8 cellular contexts compared by ENCODE assay signal in the genomic region with DNA sequence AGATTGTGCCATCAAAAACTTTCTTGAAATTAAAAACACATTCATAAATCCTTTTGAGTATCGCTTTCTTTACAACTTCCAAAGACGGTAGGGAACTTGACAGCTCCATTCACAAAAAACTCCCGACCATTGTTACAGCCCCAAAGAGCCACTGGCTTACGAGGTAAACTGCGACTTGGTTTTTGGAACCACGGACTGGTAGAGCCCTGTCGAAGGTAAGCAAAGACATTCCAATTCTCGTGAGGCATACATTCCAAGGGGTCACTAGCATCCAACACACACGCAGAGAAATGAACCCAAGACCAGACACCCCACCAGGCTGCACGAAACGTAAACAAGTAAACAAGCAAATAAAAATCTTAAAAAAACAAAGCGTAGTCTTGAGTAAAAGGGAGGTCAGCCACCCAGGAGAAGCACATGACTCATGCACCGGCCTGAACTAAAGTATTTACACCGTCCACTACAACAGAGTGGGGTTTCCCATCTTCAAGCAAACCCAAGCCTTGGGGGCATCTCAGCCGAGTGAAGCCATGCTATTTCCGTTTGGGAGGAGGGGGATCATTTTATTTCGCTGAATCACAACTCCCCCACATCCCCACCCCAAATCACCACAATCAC. TPM values are rescaled to one million over a fixed set of nuclear protein-coding genes. Genes with fewer than 3 reads are reported as not detected.
A peak's percentile ranks its signal among the peaks of the same experiment; 100 is the strongest.
DNase-seq lines count a peak whose midpoint lies in the region; ATAC-seq and TF ChIP-seq lines count a peak whose summit lies in the region.

No MANE protein-coding gene starts in this region.

- peak overlapping the region; percentile 95 to 100 (median 99) for H3K27ac ChIP-seq in BLaER1 treated with 17β-estradiol and CSF1 and Interleukin-3, amounts not matched to agents 10 nM and 100 nM
- peak overlapping the region; percentile 95 for H3K27ac ChIP-seq in HUES64 (ENCODE audit: low read depth, low read length)
- H3K27ac ChIP-seq in adrenal gland: peak overlapping the region; percentile 81 to 100 (median 93)
- H3K27ac ChIP-seq in iPS-20b (ENCODE audit: low read length): peak overlapping the region; percentile 90

- H3K4me1 ChIP-seq in BLaER1 treated with 17β-estradiol and CSF1 and Interleukin-3, amounts not matched to agents 10 nM and 100 nM: peaks cover 66 to 77% (median 72%) of the 10 kb centered on the region in 10 experiments
- H3K4me1 ChIP-seq in HUES64 (ENCODE audit: insufficient read depth, low read length): peaks cover 16% of the 10 kb centered on the region
- H3K4me1 ChIP-seq in adrenal gland (replicated peaks in 1 of 2): peaks cover 54 to 61% of the 10 kb centered on the region in 2 donors
- peaks cover 10% of the 10 kb centered on the region for H3K4me1 ChIP-seq in iPS-20b (ENCODE audit: insufficient read depth, low read length)

- TF ChIP-seq POLR2A in adrenal gland (IDR thresholded peaks at IDR 0.05): peak in 1 of 2 donors; percentile 45

- H3K4me3 Mint-ChIP-seq in stimulated activated effector memory CD8-positive, alpha-beta T cell treated with anti-CD3 and anti-CD28 coated beads, Interleukin-12 subunit alpha, Interleukin-12 subunit beta, amount 100 ng/mL, for 72 hours: peak overlapping the region; percentile 86

- H3K9me3 ChIP-seq in BLaER1 treated with 17β-estradiol and CSF1 and Interleukin-3, amounts not matched to agents 10 nM and 100 nM (replicated peaks in 1 of 11): no peaks in the 10 kb centered on the region
- H3K9me3 ChIP-seq in HUES64 (ENCODE audit: insufficient read depth, low read depth, low read length) (no peaks in the 10 kb centered on the region), adrenal gland (replicated peaks in 1 of 3) (no peaks in the 10 kb centered on the region), iPS-20b (ENCODE audit: insufficient read depth, low read depth, low read length) (no peaks in the 10 kb centered on the region)

- intact Hi-C loops in adrenal gland (cut with DNase I): loop anchor here in 1 of 2 donors (5.0 kb wide), 1 partner anchor 69 kb away; no protein-coding TSS in a partner anchor

- peak overlapping the region; percentile 97 to 100 (median 99) for H3K9ac ChIP-seq in BLaER1 treated with 17β-estradiol and CSF1 and Interleukin-3, amounts not matched to agents 10 nM and 100 nM
- H3K9ac ChIP-seq in HUES64 (ENCODE audit: low read depth, low read length) (peak overlapping the region; percentile 95), iPS-20b (ENCODE audit: low read depth, low read length) (peak overlapping the region; percentile 91)

- DNase-seq in adrenal gland (peak in 6 of 7 donors; percentile 41 to 65 (median 54)), germinal center (ENCODE audit: low spot score) (no peak), Ammon's horn (ENCODE audit: low spot score) (no peak), NOMO-1 treated with dmso at 0.1 percent for 144 hours (lab: John Stamatoyannopoulos, UW; ENCODE audit: unreplicated experiment) (no peak)
- peak in 1 of 2 donors; percentile 53 for DNase-seq in stimulated activated effector memory CD8-positive, alpha-beta T cell treated with anti-CD3 and anti-CD28 coated beads, Interleukin-12 subunit alpha, Interleukin-12 subunit beta, amount 100 ng/mL, for 72 hours (ENCODE audit: low spot score in 2 of 2)

- WGBS in HUES64: 8% methylated on average over 15 of the region's 17 CpGs
- 4 to 5% (median 5%) methylated on average over 17 of the region's 17 CpGs for WGBS in adrenal gland, 4 donors

- H3K36me3 ChIP-seq in BLaER1 treated with 17β-estradiol and CSF1 and Interleukin-3, amounts not matched to agents 10 nM and 100 nM: peaks cover 0 to 19% (median 7%) of the 10 kb centered on the region in 11 experiments; a peak in 11 of 22 replicates
- H3K36me3 ChIP-seq in HUES64 (ENCODE audit: insufficient read depth, low read length): no peaks in the 10 kb centered on the region
- H3K36me3 ChIP-seq in adrenal gland (replicated peaks in 1 of 2): no peaks in the 10 kb centered on the region
- no peaks in the 10 kb centered on the region for H3K36me3 ChIP-seq in iPS-20b (ENCODE audit: insufficient read depth, low read depth, low read length)

- H4K20me1 ChIP-seq in BLaER1 treated with 17β-estradiol and CSF1 and Interleukin-3, amounts not matched to agents 10 nM and 100 nM: peaks cover 56 to 92% (median 62%) of the 10 kb centered on the region in 11 experiments

- H3K36me3 Mint-ChIP-seq in stimulated activated effector memory CD8-positive, alpha-beta T cell treated with anti-CD3 and anti-CD28 coated beads, Interleukin-12 subunit alpha, Interleukin-12 subunit beta, amount 100 ng/mL, for 72 hours: peaks cover 55% of the 10 kb centered on the region

- H3K27ac Mint-ChIP-seq in stimulated activated effector memory CD8-positive, alpha-beta T cell treated with anti-CD3 and anti-CD28 coated beads, Interleukin-12 subunit alpha, Interleukin-12 subunit beta, amount 100 ng/mL, for 72 hours: peak overlapping the region; percentile 95

- H3K27me3 ChIP-seq in BLaER1 treated with 17β-estradiol and CSF1 and Interleukin-3, amounts not matched to agents 10 nM and 100 nM: no peaks in the 10 kb centered on the region
- H3K27me3 ChIP-seq in HUES64 (ENCODE audit: insufficient read depth, low read length) (no peaks in the 10 kb centered on the region), adrenal gland (no peaks in the 10 kb centered on the region), iPS-20b (ENCODE audit: insufficient read depth, low read length) (no peaks in the 10 kb centered on the region)

- H3K4me3 ChIP-seq in BLaER1 treated with 17β-estradiol and CSF1 and Interleukin-3, amounts not matched to agents 10 nM and 100 nM: peak overlapping the region; percentile 79 to 99 (median 96)
- H3K4me3 ChIP-seq in HUES64 (ENCODE audit: low read length) (peak overlapping the region; percentile 97), adrenal gland (peak overlapping the region; percentile 70 to 99 (median 84)), iPS-20b (ENCODE audit: low read length) (peak overlapping the region; percentile 93)

- peak; percentile 40 for ATAC-seq in stimulated activated effector memory CD8-positive, alpha-beta T cell treated with anti-CD3 and anti-CD28 coated beads, Interleukin-12 subunit alpha, Interleukin-12 subunit beta, amount 100 ng/mL, for 72 hours

- TF ChIP-seq CTCF in adrenal gland (IDR thresholded peaks at IDR 0.05): peak in 1 of 6 experiments; percentile 5

- H3K4me2 ChIP-seq in BLaER1 treated with 17β-estradiol and CSF1 and Interleukin-3, amounts not matched to agents 10 nM and 100 nM: peak overlapping the region; percentile 81 to 97 (median 88)

- H3K4me1 Mint-ChIP-seq in stimulated activated effector memory CD8-positive, alpha-beta T cell treated with anti-CD3 and anti-CD28 coated beads, Interleukin-12 subunit alpha, Interleukin-12 subunit beta, amount 100 ng/mL, for 72 hours: peaks cover 60% of the 10 kb centered on the region

- H3K9me3 Mint-ChIP-seq in stimulated activated effector memory CD8-positive, alpha-beta T cell treated with anti-CD3 and anti-CD28 coated beads, Interleukin-12 subunit alpha, Interleukin-12 subunit beta, amount 100 ng/mL, for 72 hours: no peaks in the 10 kb centered on the region

RNA-seq across cellular contexts. Expression of a gene that starts 1.4 kb away (rescaled TPM):
- polyA plus RNA-seq in HUES64 (2013, experiment 1 of 2): 65.7 TPM
- 72.3 TPM for polyA plus RNA-seq in HUES64 (2013, experiment 2 of 2)
- 100 to 1,000 TPM in 2 of 8 donors, 10 to 100 TPM in 6; 28.0 to 109 (median 55.2) TPM for total RNA-seq in adrenal gland
- 10 to 100 TPM; 24.5 to 58.6 (median 26.7) TPM for polyA plus RNA-seq in adrenal gland

RNA-seq across cellular contexts. Expression of a gene that starts 48.7 kb away (rescaled TPM):
- polyA plus RNA-seq in HUES64 (2013, experiment 1 of 2): 19.7 TPM
- polyA plus RNA-seq in HUES64 (2013, experiment 2 of 2): 18.3 TPM
- total RNA-seq in adrenal gland: 10 to 100 TPM; 13.0 to 45.8 (median 32.2) TPM
- 10 to 100 TPM; 13.4 to 41.7 (median 27.0) TPM for polyA plus RNA-seq in adrenal gland

Comparison
In these comparisons a context has a peak if more than half of its experiments do, and no peak if none do; other contexts are left out.
1. DNase-seq: peak in adrenal gland (6 of 7); none in germinal center (single experiment), Ammon's horn (single experiment) and NOMO-1 treated with dmso at 0.1 percent for 144 hours (single experiment).
2. Peak in every context shown above with its lines, with median percentiles within 50 percentile points of each other: H3K27ac ChIP-seq, H3K4me3 ChIP-seq and H3K9ac ChIP-seq.